In the genomic region with DNA sequence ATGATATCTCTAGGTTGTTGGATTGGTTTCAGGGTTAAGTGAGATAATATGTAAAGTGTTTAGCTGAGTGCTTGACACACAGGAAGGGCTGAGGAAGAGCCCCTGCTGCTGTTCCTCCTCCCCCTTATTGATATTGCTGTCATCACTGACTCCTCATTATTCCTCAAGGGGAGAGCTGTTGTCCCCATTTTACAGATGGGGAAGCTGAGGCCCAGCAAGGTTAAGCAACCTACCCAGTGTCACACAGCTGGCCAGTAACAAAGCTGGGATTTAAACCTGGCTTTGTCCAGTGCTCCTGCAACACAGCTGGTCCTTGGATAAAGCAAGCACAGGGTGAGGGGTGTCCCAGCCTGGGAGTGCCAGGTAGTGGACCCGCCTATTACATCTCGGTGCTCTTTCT, we compare ENCODE assay signal across 2 cellular contexts.
TF ChIP-seq lines count a peak whose summit lies in the region.

No MANE protein-coding gene starts in this region.

TF ChIP-seq in K562, 482 proteins besides CTCF, POLR2A, EP300 and RAD21:
- TF ChIP-seq MEF2A (IDR thresholded peaks at IDR 0.05; ENCODE audit: control insufficient read depth, low read depth, low read length) (no peak), RBM25 (IDR thresholded peaks at IDR 0.05; ENCODE audit: low read depth, low read length, severe bottlenecking) (peak; percentile 75)

TF ChIP-seq in GM23338, 12 proteins besides CTCF, POLR2A, EP300 and RAD21:
- TF ChIP-seq EZH2 (IDR thresholded peaks at IDR 0.05; ENCODE audit: low read depth, unreplicated experiment) (no peak), CREB1 (CRISPR knock-in tag; IDR thresholded peaks at IDR 0.05; ENCODE audit: low read depth) (no peak), EZH2phosphoT487 (IDR thresholded peaks at IDR 0.05; ENCODE audit: unreplicated experiment) (no peak), NANOG (IDR thresholded peaks at IDR 0.05; ENCODE audit: borderline replicate concordance) (no peak), STAT1 (IDR thresholded peaks at IDR 0.05; ENCODE audit: unreplicated experiment) (no peak), JUNB (IDR thresholded peaks at IDR 0.05; ENCODE audit: unreplicated experiment) (no peak), ZNF114 (CRISPR knock-in tag; IDR thresholded peaks at IDR 0.05) (no peak), ZNF331 (CRISPR knock-in tag; IDR thresholded peaks at IDR 0.05; ENCODE audit: low read depth) (no peak)
- TF ChIP-seq, protein P1, sequence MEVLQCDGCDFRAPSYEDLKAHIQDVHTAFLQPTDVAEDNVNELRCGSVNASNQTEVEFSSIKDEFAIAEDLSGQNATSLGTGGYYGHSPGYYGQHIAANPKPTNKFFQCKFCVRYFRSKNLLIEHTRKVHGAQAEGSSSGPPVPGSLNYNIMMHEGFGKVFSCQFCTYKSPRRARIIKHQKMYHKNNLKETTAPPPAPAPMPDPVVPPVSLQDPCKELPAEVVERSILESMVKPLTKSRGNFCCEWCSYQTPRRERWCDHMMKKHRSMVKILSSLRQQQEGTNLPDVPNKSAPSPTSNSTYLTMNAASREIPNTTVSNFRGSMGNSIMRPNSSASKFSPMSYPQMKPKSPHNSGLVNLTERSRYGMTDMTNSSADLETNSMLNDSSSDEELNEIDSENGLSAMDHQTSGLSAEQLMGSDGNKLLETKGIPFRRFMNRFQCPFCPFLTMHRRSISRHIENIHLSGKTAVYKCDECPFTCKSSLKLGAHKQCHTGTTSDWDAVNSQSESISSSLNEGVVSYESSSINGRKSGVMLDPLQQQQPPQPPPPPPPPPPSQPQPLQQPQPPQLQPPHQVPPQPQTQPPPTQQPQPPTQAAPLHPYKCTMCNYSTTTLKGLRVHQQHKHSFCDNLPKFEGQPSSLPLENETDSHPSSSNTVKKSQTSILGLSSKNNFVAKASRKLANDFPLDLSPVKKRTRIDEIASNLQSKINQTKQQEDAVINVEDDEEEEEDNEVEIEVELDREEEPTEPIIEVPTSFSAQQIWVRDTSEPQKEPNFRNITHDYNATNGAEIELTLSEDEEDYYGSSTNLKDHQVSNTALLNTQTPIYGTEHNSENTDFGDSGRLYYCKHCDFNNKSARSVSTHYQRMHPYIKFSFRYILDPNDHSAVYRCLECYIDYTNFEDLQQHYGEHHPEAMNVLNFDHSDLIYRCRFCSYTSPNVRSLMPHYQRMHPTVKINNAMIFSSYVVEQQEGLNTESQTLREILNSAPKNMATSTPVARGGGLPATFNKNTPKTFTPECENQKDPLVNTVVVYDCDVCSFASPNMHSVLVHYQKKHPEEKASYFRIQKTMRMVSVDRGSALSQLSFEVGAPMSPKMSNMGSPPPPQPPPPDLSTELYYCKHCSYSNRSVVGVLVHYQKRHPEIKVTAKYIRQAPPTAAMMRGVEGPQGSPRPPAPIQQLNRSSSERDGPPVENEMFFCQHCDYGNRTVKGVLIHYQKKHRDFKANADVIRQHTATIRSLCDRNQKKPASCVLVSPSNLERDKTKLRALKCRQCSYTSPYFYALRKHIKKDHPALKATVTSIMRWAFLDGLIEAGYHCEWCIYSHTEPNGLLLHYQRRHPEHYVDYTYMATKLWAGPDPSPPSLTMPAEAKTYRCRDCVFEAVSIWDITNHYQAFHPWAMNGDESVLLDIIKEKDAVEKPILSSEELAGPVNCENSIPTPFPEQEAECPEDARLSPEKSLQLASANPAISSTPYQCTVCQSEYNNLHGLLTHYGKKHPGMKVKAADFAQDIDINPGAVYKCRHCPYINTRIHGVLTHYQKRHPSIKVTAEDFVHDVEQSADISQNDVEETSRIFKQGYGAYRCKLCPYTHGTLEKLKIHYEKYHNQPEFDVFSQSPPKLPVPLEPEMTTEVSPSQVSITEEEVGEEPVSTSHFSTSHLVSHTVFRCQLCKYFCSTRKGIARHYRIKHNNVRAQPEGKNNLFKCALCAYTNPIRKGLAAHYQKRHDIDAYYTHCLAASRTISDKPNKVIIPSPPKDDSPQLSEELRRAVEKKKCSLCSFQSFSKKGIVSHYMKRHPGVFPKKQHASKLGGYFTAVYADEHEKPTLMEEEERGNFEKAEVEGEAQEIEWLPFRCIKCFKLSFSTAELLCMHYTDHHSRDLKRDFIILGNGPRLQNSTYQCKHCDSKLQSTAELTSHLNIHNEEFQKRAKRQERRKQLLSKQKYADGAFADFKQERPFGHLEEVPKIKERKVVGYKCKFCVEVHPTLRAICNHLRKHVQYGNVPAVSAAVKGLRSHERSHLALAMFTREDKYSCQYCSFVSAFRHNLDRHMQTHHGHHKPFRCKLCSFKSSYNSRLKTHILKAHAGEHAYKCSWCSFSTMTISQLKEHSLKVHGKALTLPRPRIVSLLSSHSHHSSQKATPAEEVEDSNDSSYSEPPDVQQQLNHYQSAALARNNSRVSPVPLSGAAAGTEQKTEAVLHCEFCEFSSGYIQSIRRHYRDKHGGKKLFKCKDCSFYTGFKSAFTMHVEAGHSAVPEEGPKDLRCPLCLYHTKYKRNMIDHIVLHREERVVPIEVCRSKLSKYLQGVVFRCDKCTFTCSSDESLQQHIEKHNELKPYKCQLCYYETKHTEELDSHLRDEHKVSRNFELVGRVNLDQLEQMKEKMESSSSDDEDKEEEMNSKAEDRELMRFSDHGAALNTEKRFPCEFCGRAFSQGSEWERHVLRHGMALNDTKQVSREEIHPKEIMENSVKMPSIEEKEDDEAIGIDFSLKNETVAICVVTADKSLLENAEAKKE (CRISPR knock-in tag; IDR thresholded peaks at IDR 0.05), result no peak
- TF ChIP-seq, protein P2, sequence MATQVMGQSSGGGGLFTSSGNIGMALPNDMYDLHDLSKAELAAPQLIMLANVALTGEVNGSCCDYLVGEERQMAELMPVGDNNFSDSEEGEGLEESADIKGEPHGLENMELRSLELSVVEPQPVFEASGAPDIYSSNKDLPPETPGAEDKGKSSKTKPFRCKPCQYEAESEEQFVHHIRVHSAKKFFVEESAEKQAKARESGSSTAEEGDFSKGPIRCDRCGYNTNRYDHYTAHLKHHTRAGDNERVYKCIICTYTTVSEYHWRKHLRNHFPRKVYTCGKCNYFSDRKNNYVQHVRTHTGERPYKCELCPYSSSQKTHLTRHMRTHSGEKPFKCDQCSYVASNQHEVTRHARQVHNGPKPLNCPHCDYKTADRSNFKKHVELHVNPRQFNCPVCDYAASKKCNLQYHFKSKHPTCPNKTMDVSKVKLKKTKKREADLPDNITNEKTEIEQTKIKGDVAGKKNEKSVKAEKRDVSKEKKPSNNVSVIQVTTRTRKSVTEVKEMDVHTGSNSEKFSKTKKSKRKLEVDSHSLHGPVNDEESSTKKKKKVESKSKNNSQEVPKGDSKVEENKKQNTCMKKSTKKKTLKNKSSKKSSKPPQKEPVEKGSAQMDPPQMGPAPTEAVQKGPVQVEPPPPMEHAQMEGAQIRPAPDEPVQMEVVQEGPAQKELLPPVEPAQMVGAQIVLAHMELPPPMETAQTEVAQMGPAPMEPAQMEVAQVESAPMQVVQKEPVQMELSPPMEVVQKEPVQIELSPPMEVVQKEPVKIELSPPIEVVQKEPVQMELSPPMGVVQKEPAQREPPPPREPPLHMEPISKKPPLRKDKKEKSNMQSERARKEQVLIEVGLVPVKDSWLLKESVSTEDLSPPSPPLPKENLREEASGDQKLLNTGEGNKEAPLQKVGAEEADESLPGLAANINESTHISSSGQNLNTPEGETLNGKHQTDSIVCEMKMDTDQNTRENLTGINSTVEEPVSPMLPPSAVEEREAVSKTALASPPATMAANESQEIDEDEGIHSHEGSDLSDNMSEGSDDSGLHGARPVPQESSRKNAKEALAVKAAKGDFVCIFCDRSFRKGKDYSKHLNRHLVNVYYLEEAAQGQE (IDR thresholded peaks at IDR 0.05; ENCODE audit: unreplicated experiment), result no peak
